Comparison of ENCODE assay signal across 8 cellular contexts in genomic region chr20:44310664-44311639, GRCh38. TPM values are rescaled to one million over a fixed set of nuclear protein-coding genes. Genes with fewer than 3 reads are reported as not detected.
DNase-seq lines count a peak whose midpoint lies in the region; ATAC-seq and TF ChIP-seq lines count a peak whose summit lies in the region.

FITM2 (minus strand) TSS chr20:44311202; CDS start chr20:44311148, 54 bp downstream.

- no peaks in the 10 kb centered on the region for H3K36me3 Mint-ChIP-seq in activated naive CD4-positive, alpha-beta T cell treated with anti-CD3 and anti-CD28 coated beads, Interleukin-2, amount 50 U/mL, for 24 hours

- POLR2A ChIA-PET in GM10248 (lab: Yijun Ruan, JAX) = no interaction called here

- CTCF ChIA-PET in GM10248 (lab: Yijun Ruan, JAX) = interaction anchor here (0.7 to 12.0 kb wide), 32 partner anchors 8 to 300 kb away, joined by 3 to 371 read pairs (median 4); no protein-coding TSS in a partner anchor

- peak; percentile 51 for TF ChIP-seq POLR2A in NB4 (IDR thresholded peaks at IDR 0.05; ENCODE audit: extremely low read depth, insufficient read length)

- no peaks in the 10 kb centered on the region for H3K9me3 Mint-ChIP-seq in activated naive CD4-positive, alpha-beta T cell treated with anti-CD3 and anti-CD28 coated beads, Interleukin-2, amount 50 U/mL, for 24 hours

- H3K27ac Mint-ChIP-seq in activated naive CD4-positive, alpha-beta T cell treated with anti-CD3 and anti-CD28 coated beads, Interleukin-2, amount 50 U/mL, for 24 hours = peak within 1 kb of the TSS; percentile 96

- no peaks in the 10 kb centered on the region for H3K27me3 Mint-ChIP-seq in activated naive CD4-positive, alpha-beta T cell treated with anti-CD3 and anti-CD28 coated beads, Interleukin-2, amount 50 U/mL, for 24 hours

- H3K4me1 Mint-ChIP-seq in activated naive CD4-positive, alpha-beta T cell treated with anti-CD3 and anti-CD28 coated beads, Interleukin-2, amount 50 U/mL, for 24 hours = peaks cover 24% of the 10 kb centered on the region

- peak within 1 kb of the TSS; percentile 93 for H3K4me3 Mint-ChIP-seq in activated naive CD4-positive, alpha-beta T cell treated with anti-CD3 and anti-CD28 coated beads, Interleukin-2, amount 50 U/mL, for 24 hours

- H3K27ac ChIP-seq in temporal lobe (ENCODE audit: low read depth, low read length) = peak within 1 kb of the TSS; percentile 27

- DNase-seq in GM10248 (ENCODE audit: extremely low spot score) (peak; percentile 100), NB4 (ENCODE audit: low read depth) (peak; percentile 96), SK-N-DZ (ENCODE audit: low spot score) (peak; percentile 99), glomerular visceral epithelial cell (ENCODE audit: extremely low spot score) (peak; percentile 98), omental fat pad (ENCODE audit: low spot score) (peak; percentile 97)

- ATAC-seq in HG02571 (IDR thresholded peaks at IDR 0.05; ENCODE audit: unreplicated experiment) (peak; percentile 92), omental fat pad (ENCODE audit: low FRiP score) (peak; percentile 94)

- peak; percentile 98 for TF ChIP-seq CTCF in GM10248 (IDR thresholded peaks at IDR 0.05; ENCODE audit: control extremely low read depth, extremely low read depth, low read depth, missing control alignments)
- TF ChIP-seq CTCF in NB4 (IDR thresholded peaks at IDR 0.05; ENCODE audit: low read depth, low read length) = peak; percentile 84
- peak in 2 of 3 donors; percentile 7 to 90 for TF ChIP-seq CTCF in omental fat pad (IDR thresholded peaks at IDR 0.05)

- H3K4me3 ChIP-seq in NB4 (ENCODE audit: low read depth, low read length) = peak within 1 kb of the TSS; percentile 92

RNA-seq across cellular contexts. Expression of gene FITM2, which starts in this region (rescaled TPM):
- polyA plus RNA-seq in SK-N-DZ (2014; cell fraction: cytosol; rRNA removed) = 6.6 and 6.8 TPM in 2 replicates
- polyA plus RNA-seq in SK-N-DZ (2014; cell fraction: nucleus; rRNA removed) = 5.0 and 5.9 TPM in 2 replicates
- total RNA-seq in omental fat pad (10 to 100 TPM; 13.0 to 21.4 (median 19.8) TPM), temporal lobe (8.4 TPM)

Comparison
In these comparisons a context has a peak if more than half of its experiments do, and no peak if none do; other contexts are left out.
1. Peak in every context shown above with its lines: DNase-seq, ATAC-seq, H3K4me3 ChIP-seq and H3K27ac ChIP-seq.